1 cellular context compared by ENCODE assay signal in genomic region chr3:193928354-193929209, GRCh38.
TF ChIP-seq lines count a peak whose summit lies in the region.

No MANE protein-coding gene starts in this region.

TF ChIP-seq in K562, 482 proteins besides CTCF, POLR2A, EP300 and RAD21 (continued from another document and continues in another):
- no peak; the same call in 1 of the 2 replicates for TF ChIP-seq BCOR (IDR thresholded peaks at IDR 0.05)
- TF ChIP-seq ZNF133 (CRISPR knock-in tag; IDR thresholded peaks at IDR 0.05), result no peak
- no peak for TF ChIP-seq ZNF224 (CRISPR knock-in tag; IDR thresholded peaks at IDR 0.05)
- peak; percentile 83 for TF ChIP-seq TCF3 (CRISPR knock-in tag; IDR thresholded peaks at IDR 0.05)
- TF ChIP-seq THRAP3 (IDR thresholded peaks at IDR 0.05; ENCODE audit: borderline replicate concordance), result no peak
- TF ChIP-seq ARID3A (IDR thresholded peaks at IDR 0.05; ENCODE audit: borderline replicate concordance, low read depth, low read length), result peak; percentile 75; the same call in 1 of the 2 replicates
- no peak for TF ChIP-seq ZNF24 (IDR thresholded peaks at IDR 0.05)
- no peak for TF ChIP-seq ZBTB5 (IDR thresholded peaks at IDR 0.05)
- peak; percentile 56 for TF ChIP-seq HMBOX1 (IDR thresholded peaks at IDR 0.05)
- TF ChIP-seq HMGN3 (IDR thresholded peaks at IDR 0.05; ENCODE audit: borderline replicate concordance, extremely low read depth, insufficient read length, low read depth, low read length), result peak; percentile 28
- TF ChIP-seq AFF4 (CRISPR knock-in tag; IDR thresholded peaks at IDR 0.05), result no peak
- TF ChIP-seq POLR3G (IDR thresholded peaks at IDR 0.05; ENCODE audit: extremely low read depth, insufficient read length, insufficient replicate concordance), result no peak
- TF ChIP-seq HDAC2 (IDR thresholded peaks at IDR 0.05), result peak; percentile 11; the same call in 1 of the 2 replicates
- TF ChIP-seq MYBL2 (IDR thresholded peaks at IDR 0.05; ENCODE audit: low read depth), result no peak
- TF ChIP-seq MYBL2 (CRISPR knock-in tag; IDR thresholded peaks at IDR 0.05; ENCODE audit: borderline replicate concordance), result no peak
- TF ChIP-seq CREM (IDR thresholded peaks at IDR 0.05; ENCODE audit: low read depth), result peak; percentile 4; the same call in 1 of the 2 replicates
- TF ChIP-seq ZNF696 (CRISPR knock-in tag; conservative IDR thresholded peaks at IDR 0.05), result no peak
- no peak for TF ChIP-seq ZNF140 (CRISPR knock-in tag; IDR thresholded peaks at IDR 0.05)
- no peak for TF ChIP-seq KLF1 (tag; IDR thresholded peaks at IDR 0.05)
- TF ChIP-seq TAL1 (IDR thresholded peaks at IDR 0.05), result peak; percentile 81
- TF ChIP-seq NR2F6 (CRISPR knock-in tag; IDR thresholded peaks at IDR 0.05), result no peak
- TF ChIP-seq BMI1 (IDR thresholded peaks at IDR 0.05; ENCODE audit: low read length), result no peak
- no peak for TF ChIP-seq NCOA4 (IDR thresholded peaks at IDR 0.05; ENCODE audit: partially characterized antibody)
- TF ChIP-seq ZNF175 (CRISPR knock-in tag; IDR thresholded peaks at IDR 0.05; ENCODE audit: low read depth), result 0 out of 2 replicates have a peak, but pooled peaks have one; percentile 43
- no peak for TF ChIP-seq ZNF23 (CRISPR knock-in tag; IDR thresholded peaks at IDR 0.05)
- no peak for TF ChIP-seq HMG20B (CRISPR knock-in tag; IDR thresholded peaks at IDR 0.05)
- TF ChIP-seq CUX1 (CRISPR knock-in tag; IDR thresholded peaks at IDR 0.05), result no peak
- no peak for TF ChIP-seq SMAD2 (IDR thresholded peaks at IDR 0.05; ENCODE audit: low read depth, low read length)
- no peak for TF ChIP-seq ARID4B (CRISPR knock-in tag; IDR thresholded peaks at IDR 0.05)
- peak in 1 of 2 experiments; percentile 49; a peak in 1 of 4 replicates for TF ChIP-seq RCOR1 (IDR thresholded peaks at IDR 0.05; ENCODE audit: borderline replicate concordance in 1 of 2, low read depth in 2 of 2, low read length in 2 of 2)
- no peak for TF ChIP-seq WHSC1 (IDR thresholded peaks at IDR 0.05; ENCODE audit: low read length)
- TF ChIP-seq ZNF778 (CRISPR knock-in tag; IDR thresholded peaks at IDR 0.05), result no peak
- TF ChIP-seq PHB2 (IDR thresholded peaks at IDR 0.05; ENCODE audit: low read depth), result no peak
- TF ChIP-seq RBM14 (IDR thresholded peaks at IDR 0.05; ENCODE audit: borderline replicate concordance, insufficient read depth, low read depth, low read length), result no peak
- TF ChIP-seq GABPB2 (CRISPR knock-in tag; conservative IDR thresholded peaks at IDR 0.05), result no peak
- TF ChIP-seq TFAM (CRISPR knock-in tag; conservative IDR thresholded peaks at IDR 0.05), result no peak
- TF ChIP-seq GATAD2A (IDR thresholded peaks at IDR 0.05), result no peak
- no peak for TF ChIP-seq CAMTA2 (CRISPR knock-in tag; conservative IDR thresholded peaks at IDR 0.05)
- no peak for TF ChIP-seq TGIF2 (CRISPR knock-in tag; IDR thresholded peaks at IDR 0.05)
- TF ChIP-seq YBX1 (IDR thresholded peaks at IDR 0.05), result no peak
- TF ChIP-seq IRF2 (CRISPR knock-in tag; IDR thresholded peaks at IDR 0.05), result no peak
- TF ChIP-seq IFI16 (CRISPR knock-in tag; IDR thresholded peaks at IDR 0.05), result no peak
- no peak for TF ChIP-seq TFE3 (CRISPR knock-in tag; IDR thresholded peaks at IDR 0.05)
- TF ChIP-seq HNRNPUL1 (IDR thresholded peaks at IDR 0.05; ENCODE audit: low read length), result no peak
- no peak for TF ChIP-seq DLX4 (CRISPR knock-in tag; IDR thresholded peaks at IDR 0.05)
- no peak for TF ChIP-seq MAFF (IDR thresholded peaks at IDR 0.05; ENCODE audit: low read length)
- no peak for TF ChIP-seq EHMT2 (IDR thresholded peaks at IDR 0.05)
- TF ChIP-seq ZNF212 (CRISPR knock-in tag; IDR thresholded peaks at IDR 0.05), result no peak
- TF ChIP-seq ZNF263 (CRISPR knock-in tag; IDR thresholded peaks at IDR 0.05; ENCODE audit: borderline replicate concordance), result peak; percentile 60; the same call in 1 of the 2 replicates
- no peak for TF ChIP-seq BRD4 (IDR thresholded peaks at IDR 0.05)
- no peak for TF ChIP-seq KDM2B (CRISPR knock-in tag; IDR thresholded peaks at IDR 0.05)
